Comparison of ENCODE assay signal across 19 cellular contexts in genomic region chr17:80248001-80248893, GRCh38. TPM values are rescaled to one million over a fixed set of nuclear protein-coding genes. Genes with fewer than 3 reads are reported as not detected.
DNase-seq lines count a peak whose midpoint lies in the region; ATAC-seq, FAIRE-seq and TF ChIP-seq lines count a peak whose summit lies in the region.
"Had no signal": no experiment of that assay in that cellular context is flagged by ENCODE, and none has a peak within 500 bp of the region (broad histone marks: within the 10 kb centered on the region; RNA-seq: fewer than 3 reads in every experiment).

No MANE protein-coding gene starts in this region.

- DNase-seq in HepG2 (ENCODE audit: low spot score) (no peak), right lobe of liver (no peak), Panc1 (ENCODE audit: low read depth, low spot score) (no peak), lower lobe of right lung (peak; percentile 47), NCI-H146 treated with DMSO at 0.1 percent for 48 hours (lab: John Stamatoyannopoulos, UW; ENCODE audit: unreplicated experiment) (no peak), MV-4-11 (lab: John Stamatoyannopoulos, UW) (no peak)
- DNase-seq in activated naive CD4-positive, alpha-beta T cell (lab: John Stamatoyannopoulos, UW): no peak
- DNase-seq: BE2C; CD8-positive, alpha-beta T cell; COR-L47; DND-41; GF-D8; GM23248; H9 had no signal

- no peak for TF ChIP-seq RAD21 in HepG2 (CRISPR knock-in tag; IDR thresholded peaks at IDR 0.05)

- H3K27me3 ChIP-seq in HepG2 (ENCODE audit: control insufficient read depth in 1 of 2, insufficient read depth in 2 of 2, low read length in 2 of 2): no peaks in the 10 kb centered on the region
- H3K27me3 ChIP-seq in right lobe of liver: no peaks in the 10 kb centered on the region
- no peaks in the 10 kb centered on the region for H3K27me3 ChIP-seq in Panc1 (ENCODE audit: control insufficient read depth, insufficient read depth, low read length)
- no peaks in the 10 kb centered on the region for H3K27me3 ChIP-seq in lower lobe of right lung (ENCODE audit: low read depth)
- H3K27me3 ChIP-seq: BE2C had no signal

- intact Hi-C loops in HepG2 (cut with micrococcal nuclease; ENCODE audit: unreplicated experiment): no loop called here
- intact Hi-C loops in right lobe of liver (cut with DNase I): loop anchor here in 1 of 2 donors (10.0 kb wide), 1 partner anchor 153 kb away; no protein-coding TSS in a partner anchor
- intact Hi-C loops in Panc1 (cut with micrococcal nuclease; ENCODE audit: unreplicated experiment): no loop called here
- intact Hi-C loops in lower lobe of right lung (cut with DNase I): no loop called here

- POLR2A ChIA-PET in HepG2 (lab: Yijun Ruan, JAX): no interaction called here
- POLR2A ChIA-PET in Panc1 (lab: Charles Lee): no interaction called here

- in situ Hi-C loops in HepG2 (cut with HindIII; ENCODE audit: extremely low pct_ligation_motif_present, low pct_unique_long_range_greater_than_20kb): no loop called here
- in situ Hi-C loops in Panc1 (cut with HindIII; ENCODE audit: low pct_unique_long_range_greater_than_20kb, low sequenced_read_pairs): no loop called here

- no peak overlapping the region for H2AFZ ChIP-seq in HepG2 (ENCODE audit: low read length)
- H2AFZ ChIP-seq: GM23248 had no signal

- H3K4me3 ChIP-seq in HepG2 (replicated peaks in 1 of 3; ENCODE audit: insufficient read depth in 1 of 3, low read depth in 2 of 3, low read length in 3 of 3): no peak overlapping the region
- no peak overlapping the region for H3K4me3 ChIP-seq in right lobe of liver
- H3K4me3 ChIP-seq in Panc1 (ENCODE audit: low read depth in 2 of 2, low read length in 2 of 2): no peak overlapping the region
- no peak overlapping the region for H3K4me3 ChIP-seq in lower lobe of right lung
- H3K4me3 ChIP-seq: A549, GM23248, K562 had no signal

- TF ChIP-seq CTCF in HepG2 (CRISPR knock-in tag; IDR thresholded peaks at IDR 0.05) (no peak), right lobe of liver (IDR thresholded peaks at IDR 0.05) (no peak), Panc1 (IDR thresholded peaks at IDR 0.05) (no peak), lower lobe of right lung (IDR thresholded peaks at IDR 0.05) (no peak)

- no peak for FAIRE-seq in HepG2 (lab: Jason Lieb, UNC)
- FAIRE-seq: A549, GM18507, HTR-8/SVneo, K562 had no signal

- WGBS in HepG2 (ENCODE audit: low lambda C conversion rate): 92% methylated on average over 7 of the region's 23 CpGs
- no CpG with 5 or more reads among the region's 23 CpGs for WGBS in right lobe of liver (ENCODE audit: insufficient coverage, low coverage, low lambda C conversion rate, missing lambda C conversion rate)

- no peak overlapping the region for H3K4me2 ChIP-seq in HepG2 (ENCODE audit: low read depth, low read length)
- H3K4me2 ChIP-seq: A549 had no signal

- H3K36me3 ChIP-seq in HepG2 (replicated peaks in 1 of 2; ENCODE audit: control insufficient read depth in 1 of 2, insufficient read depth in 2 of 2, low read length in 2 of 2) (peaks cover 6 to 8% of the 10 kb centered on the region in 2 experiments; a peak in 4 of 5 replicates), right lobe of liver (peaks cover 0 to 5% (median 0%) of the 10 kb centered on the region in 4 donors), Panc1 (ENCODE audit: control insufficient read depth, insufficient read depth, low read length) (no peaks in the 10 kb centered on the region), lower lobe of right lung (peaks cover 61% of the 10 kb centered on the region)
- H3K36me3 ChIP-seq: BE2C had no signal

- CTCF ChIA-PET in HepG2 (lab: Yijun Ruan, JAX; ENCODE audit: low intra/inter-chr PET ratio, low total read pairs) (interaction anchor here (0.6 kb wide), 1 partner anchor 45 kb away, joined by 3 read pairs; no protein-coding TSS in a partner anchor), Panc1 (lab: Charles Lee) (no interaction called here)

- no peak overlapping the region for H3K9ac ChIP-seq in HepG2 (ENCODE audit: insufficient read depth, low read depth, low read length)
- H3K9ac ChIP-seq: GM23248 had no signal

- no peaks in the 10 kb centered on the region for H3K79me2 ChIP-seq in HepG2 (ENCODE audit: insufficient read depth, low read length)

- H3K27ac ChIP-seq in HepG2 (ENCODE audit: extremely low read length, insufficient read depth, low read length) (no peak overlapping the region), right lobe of liver (no peak overlapping the region), Panc1 (ENCODE audit: low read length) (peak overlapping the region; percentile 14; the same call in 1 of the 2 replicates), lower lobe of right lung (no peak overlapping the region)
- H3K27ac ChIP-seq: C4-2B, GM23248 had no signal

- BruUV-seq in HepG2 (replicated peaks; lab: Mats Ljungman, UMichigan) (no TSS peak), Panc1 (replicated peaks; lab: Mats Ljungman, UMichigan) (no TSS peak)

- no peak for TF ChIP-seq POLR2A in HepG2 (IDR thresholded peaks at IDR 0.05; ENCODE audit: insufficient read depth in 1 of 2, low read depth in 2 of 2, low read length in 2 of 2)
- TF ChIP-seq POLR2A in right lobe of liver (IDR thresholded peaks at IDR 0.05): no peak

- TF ChIP-seq EP300 in HepG2 (IDR thresholded peaks at IDR 0.05; ENCODE audit: low read depth in 2 of 2, low read length in 2 of 2) (no peak), HepG2 (CRISPR knock-in tag; IDR thresholded peaks at IDR 0.05; ENCODE audit: borderline replicate concordance) (no peak)

- H3K4me1 ChIP-seq in HepG2 (ENCODE audit: insufficient read depth, low read length) (no peaks in the 10 kb centered on the region), right lobe of liver (no peaks in the 10 kb centered on the region), Panc1 (ENCODE audit: control insufficient read depth, insufficient read depth, low read length) (peaks cover 8% of the 10 kb centered on the region), lower lobe of right lung (peaks cover 5% of the 10 kb centered on the region)
- H3K4me1 ChIP-seq: BE2C had no signal

- no peaks in the 10 kb centered on the region for H4K20me1 ChIP-seq in HepG2 (ENCODE audit: insufficient read depth, low read length)

- ATAC-seq in HepG2 (no peak), right lobe of liver (no peak), Panc1 (peak; percentile 5; the same call in 1 of the 2 replicates), lower lobe of right lung (no peak)
- ATAC-seq: CD8-positive, alpha-beta T cell had no signal

- H3K9me3 ChIP-seq in HepG2 (ENCODE audit: low read length) (no peaks in the 10 kb centered on the region), right lobe of liver (no peaks in the 10 kb centered on the region), Panc1 (ENCODE audit: control insufficient read depth, insufficient read depth, low read depth, low read length) (no peaks in the 10 kb centered on the region), lower lobe of right lung (no peaks in the 10 kb centered on the region)
- H3K9me3 ChIP-seq: A549, BE2C had no signal

RNA-seq across cellular contexts. Expression of gene RNF213, which starts 12.4 kb away (rescaled TPM):
- total RNA-seq in HepG2 (2016; rRNA removed; fragmentation: Illumina TruSeq; extraction: Trizol) (38.7 and 42.8 TPM in 2 replicates), right lobe of liver (10 to 100 TPM; 59.1 to 87.7 (median 73.0) TPM), Panc1 (2021; ENCODE audit: unreplicated experiment) (230 TPM), lower lobe of right lung (300 TPM)
- total RNA-seq in HepG2 (2016; cell fraction: cytosol; rRNA removed; fragmentation: Illumina TruSeq; extraction: Trizol; ENCODE audit: low read depth): 8.0 and 9.3 TPM in 2 replicates
- total RNA-seq in HepG2 (2016; cell fraction: insoluble cytoplasmic fraction; rRNA removed; fragmentation: Illumina TruSeq; extraction: Trizol): 36.5 and 38.8 TPM in 2 replicates
- total RNA-seq in HepG2 (2016; cell fraction: membrane; rRNA removed; fragmentation: Illumina TruSeq; extraction: Trizol): 12.8 and 13.4 TPM in 2 replicates
- 57.4 and 57.5 TPM in 2 replicates for total RNA-seq in HepG2 (2016; cell fraction: nucleus; rRNA removed; fragmentation: Illumina TruSeq; extraction: Trizol)
- 38.6 and 44.0 TPM in 2 replicates for polyA plus RNA-seq in HepG2 (2011; rRNA removed)
- 16.4 and 18.9 TPM in 2 replicates for polyA plus RNA-seq in HepG2 (2011; cell fraction: cytosol; rRNA removed)
- polyA plus RNA-seq in HepG2 (2011; cell fraction: nucleus; rRNA removed): 134 and 171 TPM in 2 replicates
- 28.2 and 46.6 TPM in 2 replicates for polyA plus RNA-seq in HepG2 (2012)
- polyA plus RNA-seq in HepG2 (2016; cell fraction: cytosol; fragmentation: Illumina TruSeq; extraction: Trizol; ENCODE audit: low read depth): 1.4 and 2.0 TPM in 2 replicates
- polyA plus RNA-seq in HepG2 (2016; cell fraction: insoluble cytoplasmic fraction; fragmentation: Illumina TruSeq; extraction: Trizol; ENCODE audit: low read depth): 23.5 and 27.4 TPM in 2 replicates
- polyA plus RNA-seq in HepG2 (2016; cell fraction: membrane; fragmentation: Illumina TruSeq; extraction: Trizol; ENCODE audit: low read depth): 3.4 and 3.7 TPM in 2 replicates
- 77.8 and 79.2 TPM in 2 replicates for polyA plus RNA-seq in HepG2 (2016; cell fraction: nucleus; fragmentation: Illumina TruSeq; extraction: Trizol; ENCODE audit: insufficient read depth, low read depth)
- polyA minus RNA-seq in HepG2 (2011; rRNA and poly(A)+ RNA removed; ENCODE audit: low replicate concordance): 133 and 148 TPM in 2 replicates
- 36.1 and 37.6 TPM in 2 replicates for polyA minus RNA-seq in HepG2 (2011; cell fraction: cytosol; rRNA and poly(A)+ RNA removed)
- 108 and 132 TPM in 2 replicates for polyA minus RNA-seq in HepG2 (2011; cell fraction: nucleus; rRNA and poly(A)+ RNA removed)
- polyA plus RNA-seq in Panc1 (2012; ENCODE audit: insufficient read length): 174 TPM

RNA-seq across cellular contexts. Expression of gene SLC26A11, which starts 28.0 kb away (rescaled TPM):
- total RNA-seq in HepG2 (2016; rRNA removed; fragmentation: Illumina TruSeq; extraction: Trizol): 3.1 and 8.7 TPM in 2 replicates
- 3.2 and 3.4 TPM in 2 replicates for total RNA-seq in HepG2 (2016; cell fraction: cytosol; rRNA removed; fragmentation: Illumina TruSeq; extraction: Trizol; ENCODE audit: low read depth)
- 3.5 and 11.2 TPM in 2 replicates for total RNA-seq in HepG2 (2016; cell fraction: insoluble cytoplasmic fraction; rRNA removed; fragmentation: Illumina TruSeq; extraction: Trizol)
- total RNA-seq in HepG2 (2016; cell fraction: membrane; rRNA removed; fragmentation: Illumina TruSeq; extraction: Trizol): 3.1 and 3.2 TPM in 2 replicates
- 12.9 and 13.6 TPM in 2 replicates for total RNA-seq in HepG2 (2016; cell fraction: nucleus; rRNA removed; fragmentation: Illumina TruSeq; extraction: Trizol)
- polyA plus RNA-seq in HepG2 (2011; rRNA removed): 13.2 and 21.1 TPM in 2 replicates
- polyA plus RNA-seq in HepG2 (2011; cell fraction: cytosol; rRNA removed): 5.5 and 7.6 TPM in 2 replicates
- 121 and 146 TPM in 2 replicates for polyA plus RNA-seq in HepG2 (2011; cell fraction: nucleus; rRNA removed)
- polyA plus RNA-seq in HepG2 (2012): 7.0 and 18.5 TPM in 2 replicates
- 0.73 and 1.0 TPM in 2 replicates for polyA plus RNA-seq in HepG2 (2016; cell fraction: cytosol; fragmentation: Illumina TruSeq; extraction: Trizol; ENCODE audit: low read depth)
- 2.8 and 4.4 TPM in 2 replicates for polyA plus RNA-seq in HepG2 (2016; cell fraction: insoluble cytoplasmic fraction; fragmentation: Illumina TruSeq; extraction: Trizol; ENCODE audit: low read depth)
- 1.4 and 2.3 TPM in 2 replicates for polyA plus RNA-seq in HepG2 (2016; cell fraction: membrane; fragmentation: Illumina TruSeq; extraction: Trizol; ENCODE audit: low read depth)
- 29.5 and 32.2 TPM in 2 replicates for polyA plus RNA-seq in HepG2 (2016; cell fraction: nucleus; fragmentation: Illumina TruSeq; extraction: Trizol; ENCODE audit: insufficient read depth, low read depth)
- 7.7 and 20.5 TPM in 2 replicates for polyA minus RNA-seq in HepG2 (2011; rRNA and poly(A)+ RNA removed; ENCODE audit: low replicate concordance)
- polyA minus RNA-seq in HepG2 (2011; cell fraction: cytosol; rRNA and poly(A)+ RNA removed): 5.6 and 11.8 TPM in 2 replicates
- polyA minus RNA-seq in HepG2 (2011; cell fraction: nucleus; rRNA and poly(A)+ RNA removed): 22.4 and 23.0 TPM in 2 replicates
- 1 to 10 TPM; 5.8 to 9.8 (median 6.5) TPM for total RNA-seq in right lobe of liver
- 30.9 TPM for total RNA-seq in Panc1 (2021; ENCODE audit: unreplicated experiment)
- 34.6 TPM for polyA plus RNA-seq in Panc1 (2012; ENCODE audit: insufficient read length)
- total RNA-seq in lower lobe of right lung: 42.4 TPM

RNA-seq across cellular contexts. Expression of gene SGSH, which starts 28.1 kb away (rescaled TPM):
- total RNA-seq in HepG2 (2016; rRNA removed; fragmentation: Illumina TruSeq; extraction: Trizol) (5.5 and 12.2 TPM in 2 replicates), right lobe of liver (10 to 100 TPM in 5 of 6 experiments, 1 to 10 TPM in 1; 9.7 to 23.5 (median 15.7) TPM), Panc1 (2021; ENCODE audit: unreplicated experiment) (70.2 TPM), lower lobe of right lung (57.8 TPM)
- 4.0 and 6.2 TPM in 2 replicates for total RNA-seq in HepG2 (2016; cell fraction: cytosol; rRNA removed; fragmentation: Illumina TruSeq; extraction: Trizol; ENCODE audit: low read depth)
- 4.5 and 13.3 TPM in 2 replicates for total RNA-seq in HepG2 (2016; cell fraction: insoluble cytoplasmic fraction; rRNA removed; fragmentation: Illumina TruSeq; extraction: Trizol)
- total RNA-seq in HepG2 (2016; cell fraction: membrane; rRNA removed; fragmentation: Illumina TruSeq; extraction: Trizol): 6.1 and 6.4 TPM in 2 replicates
- 18.5 and 23.9 TPM in 2 replicates for total RNA-seq in HepG2 (2016; cell fraction: nucleus; rRNA removed; fragmentation: Illumina TruSeq; extraction: Trizol)
- polyA plus RNA-seq in HepG2 (2011; rRNA removed): 17.6 and 23.9 TPM in 2 replicates
- polyA plus RNA-seq in HepG2 (2011; cell fraction: cytosol; rRNA removed): 13.7 and 17.1 TPM in 2 replicates
- polyA plus RNA-seq in HepG2 (2011; cell fraction: nucleus; rRNA removed): 145 and 163 TPM in 2 replicates
- polyA plus RNA-seq in HepG2 (2012): 21.6 and 30.9 TPM in 2 replicates
- 3.7 and 4.2 TPM in 2 replicates for polyA plus RNA-seq in HepG2 (2016; cell fraction: cytosol; fragmentation: Illumina TruSeq; extraction: Trizol; ENCODE audit: low read depth)
- polyA plus RNA-seq in HepG2 (2016; cell fraction: insoluble cytoplasmic fraction; fragmentation: Illumina TruSeq; extraction: Trizol; ENCODE audit: low read depth): 7.1 and 11.5 TPM in 2 replicates
- 7.0 and 7.3 TPM in 2 replicates for polyA plus RNA-seq in HepG2 (2016; cell fraction: membrane; fragmentation: Illumina TruSeq; extraction: Trizol; ENCODE audit: low read depth)
- 81.4 and 86.8 TPM in 2 replicates for polyA plus RNA-seq in HepG2 (2016; cell fraction: nucleus; fragmentation: Illumina TruSeq; extraction: Trizol; ENCODE audit: insufficient read depth, low read depth)
- polyA minus RNA-seq in HepG2 (2011; rRNA and poly(A)+ RNA removed; ENCODE audit: low replicate concordance): 15.4 and 23.1 TPM in 2 replicates
- 15.4 and 18.7 TPM in 2 replicates for polyA minus RNA-seq in HepG2 (2011; cell fraction: cytosol; rRNA and poly(A)+ RNA removed)
- 34.1 and 36.2 TPM in 2 replicates for polyA minus RNA-seq in HepG2 (2011; cell fraction: nucleus; rRNA and poly(A)+ RNA removed)
- 84.2 TPM for polyA plus RNA-seq in Panc1 (2012; ENCODE audit: insufficient read length)
